ENCODE assay signal across 15 cellular contexts in the genomic region with DNA sequence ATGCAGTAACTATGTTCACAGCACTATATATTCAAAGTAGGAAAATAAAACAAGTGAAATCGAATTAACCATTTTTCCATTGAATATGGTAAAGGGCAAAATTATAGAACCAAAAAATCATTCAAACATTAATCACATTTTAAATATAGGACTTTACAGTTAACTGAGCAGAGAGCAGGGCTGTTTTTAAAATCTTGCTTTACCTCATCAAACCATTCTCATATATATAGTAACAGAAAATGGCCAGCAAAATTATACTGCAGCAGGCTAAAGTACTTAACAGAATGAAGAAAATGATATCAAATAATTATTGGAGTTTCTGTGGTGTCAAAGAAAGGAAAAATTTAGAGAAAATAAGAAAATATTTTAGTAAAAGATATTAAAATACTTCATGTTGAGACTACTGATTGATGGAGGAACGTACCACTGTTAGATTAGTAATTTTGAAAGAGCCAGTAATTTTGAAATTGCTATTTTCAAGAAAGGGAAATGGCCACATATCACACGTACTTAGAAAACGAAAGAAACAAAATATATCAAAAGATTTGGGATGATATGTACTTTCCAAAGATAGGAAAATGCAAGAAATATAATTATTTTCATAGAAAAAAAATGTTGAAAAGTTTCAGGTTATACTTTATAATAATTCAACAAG.
DNase-seq lines count a peak whose midpoint lies in the region; ATAC-seq lines count a peak whose summit lies in the region.
"Had no signal": no experiment of that assay in that cellular context is flagged by ENCODE, and none has a peak within 500 bp of the region (broad histone marks: within the 10 kb centered on the region; RNA-seq: fewer than 3 reads in every experiment).

No MANE protein-coding gene starts in this region.

- ATAC-seq in GM18520 (IDR thresholded peaks at IDR 0.05; ENCODE audit: unreplicated experiment) = peak; percentile 55
- ATAC-seq in GM21526 (IDR thresholded peaks at IDR 0.05; ENCODE audit: low FRiP score, unreplicated experiment) = peak; percentile 93
- ATAC-seq in HG02938 (IDR thresholded peaks at IDR 0.05; ENCODE audit: unreplicated experiment) = peak; percentile 90
- peak; percentile 73 for ATAC-seq in HG03575 (IDR thresholded peaks at IDR 0.05; ENCODE audit: extremely low read depth, insufficient number of reproducible peaks, low FRiP score, unreplicated experiment)
- ATAC-seq: left lobe of liver, right lobe of liver had no signal

- peaks cover 23% of the 10 kb centered on the region for H3K27me3 Mint-ChIP-seq in activated T-cell treated with anti-CD3 and anti-CD28 coated beads, Interleukin-2, amount 50 U/mL, for 24 hours
- H3K27me3 Mint-ChIP-seq: activated CD4-positive, alpha-beta memory T cell treated with anti-CD3 and anti-CD28 coated beads, Interleukin-2, amount 10 ng/mL, durations not matched to agents 7 days and 5 days had no signal

- H3K4me3 Mint-ChIP-seq in activated T-cell treated with anti-CD3 and anti-CD28 coated beads, Interleukin-2, amount 50 U/mL, for 24 hours = no peak overlapping the region
- H3K4me3 Mint-ChIP-seq: activated CD4-positive, alpha-beta memory T cell treated with anti-CD3 and anti-CD28 coated beads, Interleukin-2, amount 10 ng/mL, durations not matched to agents 7 days and 5 days; endodermal cell had no signal

- no peak overlapping the region for H3K27ac Mint-ChIP-seq in activated T-cell treated with anti-CD3 and anti-CD28 coated beads, Interleukin-2, amount 50 U/mL, for 24 hours
- H3K27ac Mint-ChIP-seq: activated CD4-positive, alpha-beta memory T cell treated with anti-CD3 and anti-CD28 coated beads, Interleukin-2, amount 10 ng/mL, durations not matched to agents 7 days and 5 days; endodermal cell had no signal

- H3K9me3 Mint-ChIP-seq in activated T-cell treated with anti-CD3 and anti-CD28 coated beads, Interleukin-2, amount 50 U/mL, for 24 hours = no peaks in the 10 kb centered on the region
- H3K9me3 Mint-ChIP-seq: activated CD4-positive, alpha-beta memory T cell treated with anti-CD3 and anti-CD28 coated beads, Interleukin-2, amount 10 ng/mL, durations not matched to agents 7 days and 5 days had no signal

- DNase-seq in COLO829 (ENCODE audit: low spot score) (no peak), DMS153 treated with DMSO at 0.1 percent for 48 hours (lab: John Stamatoyannopoulos, UW; ENCODE audit: unreplicated experiment) (no peak), GDM1 (lab: John Stamatoyannopoulos, UW) (no peak)
- no peak for DNase-seq in activated T-cell treated with anti-CD3 and anti-CD28 coated beads, Interleukin-2, amount 50 U/mL, for 24 hours
- DNase-seq: activated CD4-positive, alpha-beta memory T cell treated with anti-CD3 and anti-CD28 coated beads, Interleukin-2, amount 10 ng/mL, durations not matched to agents 7 days and 5 days; endodermal cell; MM.1S; occipital lobe; right lobe of liver; SW 1271 had no signal

- no peaks in the 10 kb centered on the region for H3K4me1 Mint-ChIP-seq in activated T-cell treated with anti-CD3 and anti-CD28 coated beads, Interleukin-2, amount 50 U/mL, for 24 hours (ENCODE audit: low read depth)
- H3K4me1 Mint-ChIP-seq: activated CD4-positive, alpha-beta memory T cell treated with anti-CD3 and anti-CD28 coated beads, Interleukin-2, amount 10 ng/mL, durations not matched to agents 7 days and 5 days; endodermal cell had no signal

- H3K36me3 Mint-ChIP-seq in activated T-cell treated with anti-CD3 and anti-CD28 coated beads, Interleukin-2, amount 50 U/mL, for 24 hours (ENCODE audit: low read depth) = no peaks in the 10 kb centered on the region
